In the genomic region with DNA sequence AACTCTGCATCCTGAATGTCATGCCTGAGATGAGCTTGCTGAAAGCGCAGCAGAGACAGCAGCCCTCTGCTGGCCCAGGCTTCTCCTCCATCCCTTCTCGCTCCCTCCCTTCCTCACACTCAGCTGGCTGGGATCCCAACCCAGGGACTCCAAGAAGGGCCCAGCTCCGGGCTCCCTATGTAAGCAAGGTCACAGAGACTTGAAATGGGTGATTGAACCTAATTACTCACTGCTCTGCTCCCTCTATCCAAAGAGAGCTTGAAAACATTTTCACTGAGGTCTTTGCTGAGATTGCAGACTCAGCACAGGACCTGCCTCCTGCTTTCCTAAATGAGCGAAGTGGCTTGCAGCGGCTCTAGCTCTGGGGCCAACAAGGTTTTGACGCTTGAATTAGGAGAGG, we compare ENCODE assay signal across 9 cellular contexts. TPM values are rescaled to one million over a fixed set of nuclear protein-coding genes. Genes with fewer than 3 reads are reported as not detected.
DNase-seq lines count a peak whose midpoint lies in the region; TF ChIP-seq lines count a peak whose summit lies in the region.
"Had no signal": no experiment of that assay in that cellular context is flagged by ENCODE, and none has a peak within 500 bp of the region (broad histone marks: within the 10 kb centered on the region; RNA-seq: fewer than 3 reads in every experiment).

No MANE protein-coding gene starts in this region.

- H3K36me3 ChIP-seq in brain microvascular endothelial cell (replicated peaks) (no peaks in the 10 kb centered on the region), skeletal muscle tissue (ENCODE audit: control insufficient read depth in 3 of 3, insufficient read depth in 3 of 3, low read length in 3 of 3) (peaks cover 0 to 3% (median 0%) of the 10 kb centered on the region in 3 donors), tibial nerve (no peaks in the 10 kb centered on the region)

- in situ Hi-C loops in brain microvascular endothelial cell (cut with HindIII; ENCODE audit: low pct_ligation_motif_present, low sequenced_read_pairs) = no loop called here

- H3K9me3 ChIP-seq in skeletal muscle tissue (ENCODE audit: control insufficient read depth in 3 of 3, low read length in 3 of 3) = no peaks in the 10 kb centered on the region
- H3K9me3 ChIP-seq in tibial nerve = no peaks in the 10 kb centered on the region

- POLR2A ChIA-PET in GM10248 (lab: Yijun Ruan, JAX) = no interaction called here

- WGBS in tibial nerve, 2 donors = 58 to 63% methylated on average over 6 of the region's 6 CpGs

- peaks cover 42 to 69% (median 47%) of the 10 kb centered on the region in 3 donors for H3K4me1 ChIP-seq in skeletal muscle tissue (ENCODE audit: control insufficient read depth in 3 of 3, insufficient read depth in 3 of 3, low read length in 3 of 3)
- H3K4me1 ChIP-seq in tibial nerve = peaks cover 0 to 37% (median 23%) of the 10 kb centered on the region in 4 donors

- H3K4me3 ChIP-seq in brain microvascular endothelial cell (ENCODE audit: low read depth, low read length) = no peak overlapping the region
- no peak overlapping the region for H3K4me3 ChIP-seq in skeletal muscle tissue (ENCODE audit: low read length in 3 of 3)
- no peak overlapping the region for H3K4me3 ChIP-seq in tibial nerve

- TF ChIP-seq POLR2A in tibial nerve (IDR thresholded peaks at IDR 0.05) = no peak

- no peak for TF ChIP-seq EP300 in tibial nerve (IDR thresholded peaks at IDR 0.05)

- CTCF ChIA-PET in GM10248 (lab: Yijun Ruan, JAX) = interaction anchor here (0.9 to 6.1 kb wide), 14 partner anchors 10 to 46 kb away, joined by 3 to 42 read pairs (median 5); no protein-coding TSS in a partner anchor

- TF ChIP-seq CTCF in brain microvascular endothelial cell (IDR thresholded peaks at IDR 0.05; ENCODE audit: low read depth, low read length, missing control alignments) (peak; percentile 58), GM10248 (IDR thresholded peaks at IDR 0.05; ENCODE audit: control extremely low read depth, extremely low read depth, low read depth, missing control alignments) (no peak), tibial nerve (IDR thresholded peaks at IDR 0.05) (no peak)

- DNase-seq in HCEC 1CT = peak; percentile 22
- DNase-seq in brain microvascular endothelial cell = no peak
- peak; percentile 73 for DNase-seq in islet precursor cell
- no peak for DNase-seq in GM10248 (ENCODE audit: extremely low spot score)
- DNase-seq in tibial nerve (ENCODE audit: low spot score in 2 of 2) = no peak
- no peak for DNase-seq in HuH-7.5 (ENCODE audit: low spot score)
- no peak for DNase-seq in NAMALWA (ENCODE audit: low spot score)
- DNase-seq: activated naive CD8-positive, alpha-beta T cell treated with anti-CD3 and anti-CD28 coated beads, Interleukin-2, amount 10 ng/mL, durations not matched to agents 7 days and 5 days had no signal

- no peak overlapping the region for H3K9ac ChIP-seq in skeletal muscle tissue (ENCODE audit: low read depth in 1 of 3, low read length in 3 of 3)

- H3K27me3 ChIP-seq in brain microvascular endothelial cell (replicated peaks) (no peaks in the 10 kb centered on the region), skeletal muscle tissue (ENCODE audit: control insufficient read depth in 3 of 3, insufficient read depth in 3 of 3, low read length in 3 of 3) (no peaks in the 10 kb centered on the region), tibial nerve (no peaks in the 10 kb centered on the region)

- no peak overlapping the region for H3K27ac ChIP-seq in brain microvascular endothelial cell
- peak overlapping the region; percentile 78 for H3K27ac ChIP-seq in skeletal muscle tissue (ENCODE audit: low read depth, low read length)
- H3K27ac ChIP-seq in tibial nerve = peak overlapping the region in 2 of 4 donors; percentile 64 to 76

RNA-seq across cellular contexts. Expression of gene RAPGEF1, which starts 42.8 kb away (rescaled TPM):
- total RNA-seq in skeletal muscle tissue (19.8 TPM), tibial nerve (10 to 100 TPM; 32.0 to 57.3 (median 38.9) TPM)

Comparison
In these comparisons a context has a peak if more than half of its experiments do, and no peak if none do; other contexts are left out.
1. DNase-seq: peak in HCEC 1CT (single experiment) and islet precursor cell (single experiment); none in brain microvascular endothelial cell (single experiment), GM10248 (single experiment), tibial nerve (0 of 2), HuH-7.5 (single experiment) and NAMALWA (single experiment).